In the genomic region with DNA sequence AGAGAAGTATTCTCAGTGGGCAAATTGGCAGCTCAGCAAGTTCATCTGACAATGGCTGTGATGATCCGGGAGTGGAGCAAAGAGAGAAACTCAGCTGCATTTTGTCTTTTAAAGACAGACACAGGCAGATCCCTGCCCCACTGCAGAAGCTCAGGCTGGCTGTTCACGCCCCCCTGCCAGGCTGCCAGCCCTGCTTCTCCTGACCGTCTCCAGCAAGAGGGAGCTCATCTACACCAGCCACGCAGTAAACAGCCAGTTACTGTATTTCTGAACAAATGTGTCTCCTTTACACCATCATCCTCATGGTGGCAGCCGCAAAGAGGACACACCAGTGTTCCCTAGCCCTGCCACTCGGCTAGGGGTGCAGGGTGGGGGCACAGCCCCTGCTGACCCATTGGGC, we compare ENCODE assay signal across 30 cellular contexts.
"Had no signal": no experiment of that assay in that cellular context is flagged by ENCODE, and none has a peak within 500 bp of the region (broad histone marks: within the 10 kb centered on the region; RNA-seq: fewer than 3 reads in every experiment).

No MANE protein-coding gene starts in this region.

- H3K36me3 ChIP-seq: gastroesophageal sphincter, pancreas, prostate gland, sigmoid colon, upper lobe of right lung had no signal

- H3K9me3 ChIP-seq: gastroesophageal sphincter, pancreas, prostate gland, sigmoid colon, upper lobe of right lung had no signal

- DNase-seq: activated CD4-positive, alpha-beta T cell treated with anti-CD3 and anti-CD28 coated beads, Interleukin-2, amount 10 ng/mL, durations not matched to agents 24 days and 14 days; activated CD4-positive, CD25-positive, alpha-beta regulatory T cell treated with anti-CD3 and anti-CD28 coated beads, Interleukin-2, amount 50 U/mL, for 72 hours; activated CD8-positive, alpha-beta T cell treated with anti-CD3 and anti-CD28 coated beads for 36 hours; activated naive CD8-positive, alpha-beta T cell treated with anti-CD3 and anti-CD28 coated beads, Interleukin-2, amount 50 U/mL, for 24 hours; activated T-cell treated with anti-CD3 and anti-CD28 coated beads, Interleukin-2, amount 50 U/mL, for 48 hours; effector memory CD8-positive, alpha-beta T cell; head of caudate nucleus; hippocampal formation; left cardiac atrium; left ventricle myocardium superior; naive B cell; nephron progenitor cell; nucleus accumbens; retina; sigmoid colon; small intestine; stimulated activated CD4-positive, alpha-beta T cell treated with anti-CD3 and anti-CD28 coated beads, Interleukin-4, amount 100 ng/mL, for 24 hours; stimulated activated naive CD8-positive, alpha-beta T cell treated with anti-CD3 and anti-CD28 coated beads, Interleukin-15, amount 100 ng/mL, for 72 hours; T-helper 17 cell; T1000; upper lobe of right lung had no signal

- FAIRE-seq: bronchial epithelial cell, endothelial cell of umbilical vein, keratinocyte, pancreas, small intestine had no signal

- H3K27ac ChIP-seq: coronary artery, gastroesophageal sphincter, pancreas, prostate gland, sigmoid colon, upper lobe of right lung had no signal

- H3K27me3 ChIP-seq: dorsolateral prefrontal cortex, gastroesophageal sphincter, pancreas, sigmoid colon, upper lobe of right lung had no signal

- H3K4me1 ChIP-seq: gastroesophageal sphincter, prostate gland, sigmoid colon had no signal

- H3K4me3 ChIP-seq: coronary artery, dorsolateral prefrontal cortex, gastroesophageal sphincter, pancreas, prostate gland, sigmoid colon, upper lobe of right lung had no signal

- ATAC-seq: activated CD8-positive, alpha-beta T cell treated with anti-CD3 and anti-CD28 coated beads for 36 hours; activated naive CD8-positive, alpha-beta T cell treated with anti-CD3 and anti-CD28 coated beads, Interleukin-2, amount 50 U/mL, for 24 hours; effector memory CD8-positive, alpha-beta T cell; gastroesophageal sphincter; left cardiac atrium; left ventricle myocardium superior; pancreas; stimulated activated effector memory CD8-positive, alpha-beta T cell treated with anti-CD3 and anti-CD28 coated beads, Interleukin-12 subunit alpha, Interleukin-12 subunit beta, amount 100 ng/mL, for 72 hours; stimulated activated naive CD8-positive, alpha-beta T cell treated with anti-CD3 and anti-CD28 coated beads, Interleukin-15, amount 100 ng/mL, for 72 hours; T-helper 17 cell; upper lobe of right lung had no signal
